ENCODE assay signal across 17 cellular contexts in the genomic region with DNA sequence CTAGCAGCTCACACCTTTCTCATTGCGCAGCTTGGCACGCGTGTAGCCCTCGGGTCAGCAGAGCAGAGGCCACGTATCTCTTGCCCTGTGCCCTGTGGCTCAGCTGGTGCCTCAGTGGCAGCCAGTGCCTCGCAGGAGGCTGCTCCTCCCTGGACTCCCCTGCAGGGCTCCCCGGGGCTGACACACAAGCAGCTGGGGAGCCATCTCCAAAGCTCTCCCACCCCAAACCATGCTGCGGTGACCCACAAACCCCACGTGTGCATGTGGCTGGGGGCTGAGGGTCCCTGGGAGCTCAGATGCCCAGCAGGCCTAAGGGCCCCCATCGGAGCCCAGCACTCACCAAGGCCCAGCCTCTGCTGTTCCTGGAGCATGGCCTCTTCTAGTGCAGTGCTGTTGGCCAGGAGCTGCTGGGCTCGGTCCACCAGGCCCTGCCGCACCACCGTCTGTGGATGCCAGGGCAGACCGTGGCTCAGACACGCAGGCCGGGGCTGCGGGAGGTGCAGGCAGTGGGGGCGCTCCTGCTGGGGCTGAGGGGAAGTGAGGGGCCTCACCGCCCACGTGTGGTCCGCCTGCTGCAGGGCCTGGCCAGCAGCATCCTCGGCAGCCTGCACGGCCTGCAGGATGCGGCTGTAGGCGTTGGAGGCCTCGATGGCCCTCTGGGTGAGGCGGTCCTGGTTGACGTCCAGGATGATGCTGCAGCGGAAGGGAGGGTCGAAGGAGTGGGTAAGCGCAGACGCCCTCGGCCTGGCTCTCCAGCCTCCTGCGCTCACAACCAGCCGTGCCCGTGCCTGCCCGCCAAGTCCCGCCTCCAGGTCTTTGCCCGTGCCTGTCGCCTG.
"Had no signal": no experiment of that assay in that cellular context is flagged by ENCODE, and none has a peak within 500 bp of the region (broad histone marks: within the 10 kb centered on the region; RNA-seq: fewer than 3 reads in every experiment).

No MANE protein-coding gene starts in this region.

- H3K9me3 ChIP-seq: breast epithelium, vagina had no signal

- H3K27ac ChIP-seq: breast epithelium, coronary artery, vagina, VCaP had no signal

- H3K4me1 ChIP-seq: breast epithelium had no signal

- H3K27me3 ChIP-seq: breast epithelium, vagina had no signal

- ATAC-seq: left colon; natural killer cell; stimulated activated naive CD8-positive, alpha-beta T cell treated with anti-CD3 and anti-CD28 coated beads, Interleukin-15, amount 100 ng/mL, for 72 hours; T-cell had no signal

- H3K4me3 ChIP-seq: breast epithelium, coronary artery, lung, vagina had no signal

- H3K36me3 ChIP-seq: breast epithelium had no signal

- DNase-seq: activated CD4-positive, alpha-beta memory T cell treated with anti-CD3 and anti-CD28 coated beads, Interleukin-2, amount 10 ng/mL, durations not matched to agents 7 days and 5 days; activated gamma-delta T cell; activated naive CD8-positive, alpha-beta T cell treated with anti-CD3 and anti-CD28 coated beads for 36 hours; activated T-cell treated with anti-CD3 and anti-CD28 coated beads, Interleukin-2, amount 50 U/mL, for 48 hours; aorta; effector CD8-positive, alpha-beta T cell; left colon; natural killer cell; stimulated activated CD4-positive, alpha-beta T cell treated with anti-CD3 and anti-CD28 coated beads, Interleukin-4, amount 100 ng/mL, for 1 hour; stimulated activated CD8-positive, alpha-beta memory T cell treated with anti-CD3 and anti-CD28 coated beads, Interleukin-4, amount 100 ng/mL, for 48 hours; stimulated activated naive CD8-positive, alpha-beta T cell treated with anti-CD3 and anti-CD28 coated beads, Interleukin-15, amount 100 ng/mL, for 72 hours; T-cell had no signal
